In genomic region chr12:12032771-12033588, GRCh38 we compare ENCODE assay signal across 8 cellular contexts. TPM values are rescaled to one million over a fixed set of nuclear protein-coding genes. Genes with fewer than 3 reads are reported as not detected.
A peak's percentile ranks its signal among the peaks of the same experiment; 100 is the strongest.
DNase-seq lines count a peak whose midpoint lies in the region; ATAC-seq and TF ChIP-seq lines count a peak whose summit lies in the region.

No MANE protein-coding gene starts in this region.

- no peaks in the 10 kb centered on the region for H3K36me3 Mint-ChIP-seq in CD4-positive, CD25-positive, alpha-beta regulatory T cell

- H3K4me1 Mint-ChIP-seq in CD4-positive, CD25-positive, alpha-beta regulatory T cell = peaks cover 0 to 22% (median 5%) of the 10 kb centered on the region in 4 donors

- DNase-seq in CD4-positive, CD25-positive, alpha-beta regulatory T cell = peak; percentile 53 to 82 (median 72)
- DNase-seq in HFF-Myc (ENCODE audit: extremely low read depth, low read depth) = peak; percentile 73
- peak; percentile 80 for DNase-seq in NCI-H345 (lab: John Stamatoyannopoulos, UW)
- DNase-seq in activated CD4-positive, alpha-beta T cell treated with anti-CD3 and anti-CD28 coated beads for 48 hours = peak; percentile 78
- DNase-seq in dedifferentiated amniotic fluid mesenchymal stem cell (ENCODE audit: extremely low spot score) = peak; percentile 78
- DNase-seq in left colon = peak; percentile 82 to 88
- peak; percentile 65 to 66 for DNase-seq in stimulated activated CD4-positive, alpha-beta T cell treated with anti-CD3 and anti-CD28 coated beads, Interleukin-1b, Interleukin-23, amount 100 ng/mL, for 4 hours (ENCODE audit: low read depth in 2 of 2)

- intact Hi-C loops in left colon (cut with DNase I, micrococcal nuclease) = loop anchor here (2.0 to 10.0 kb wide), 2 partner anchors 448 to 452 kb away; no protein-coding TSS in a partner anchor

- no peaks in the 10 kb centered on the region for H3K9me3 ChIP-seq in CD4-positive, CD25-positive, alpha-beta regulatory T cell (ENCODE audit: control insufficient read depth in 2 of 2, low read length in 2 of 2)

- H3K27me3 Mint-ChIP-seq in CD4-positive, CD25-positive, alpha-beta regulatory T cell = peaks cover 9% of the 10 kb centered on the region

- peak overlapping the region; percentile 83 for H3K4me3 ChIP-seq in CD4-positive, CD25-positive, alpha-beta regulatory T cell (ENCODE audit: low read depth, low read length)
- peak overlapping the region; percentile 37 for H3K4me3 ChIP-seq in HFF-Myc (replicated peaks; ENCODE audit: low read depth, low read length)

- peak; percentile 84 for TF ChIP-seq CTCF in HFF-Myc (IDR thresholded peaks at IDR 0.05; ENCODE audit: low read depth, low read length, missing control alignments)

- H3K9me3 Mint-ChIP-seq in CD4-positive, CD25-positive, alpha-beta regulatory T cell = no peaks in the 10 kb centered on the region

- H3K4me1 ChIP-seq in CD4-positive, CD25-positive, alpha-beta regulatory T cell (ENCODE audit: control insufficient read depth, insufficient read depth, low read length, poor library complexity, severe bottlenecking) = peaks cover 10% of the 10 kb centered on the region

- ATAC-seq in CD4-positive, CD25-positive, alpha-beta regulatory T cell (ENCODE audit: low read depth in 2 of 2) = peak; percentile 64 to 73
- ATAC-seq in left colon (peak; percentile 86), GM18861 (IDR thresholded peaks at IDR 0.05; ENCODE audit: unreplicated experiment) (no peak)

- peak overlapping the region; percentile 77 to 92 (median 84) for H3K4me3 Mint-ChIP-seq in CD4-positive, CD25-positive, alpha-beta regulatory T cell

- no peak overlapping the region for H3K27ac ChIP-seq in CD4-positive, CD25-positive, alpha-beta regulatory T cell (ENCODE audit: insufficient read depth, low read length, poor library complexity, severe bottlenecking)

- no peaks in the 10 kb centered on the region for H3K27me3 ChIP-seq in CD4-positive, CD25-positive, alpha-beta regulatory T cell (ENCODE audit: control insufficient read depth, insufficient read depth, low read length)

- H3K27ac Mint-ChIP-seq in CD4-positive, CD25-positive, alpha-beta regulatory T cell = peak overlapping the region; percentile 26 to 78 (median 74)

- no peaks in the 10 kb centered on the region for H3K36me3 ChIP-seq in CD4-positive, CD25-positive, alpha-beta regulatory T cell (ENCODE audit: control insufficient read depth, insufficient read depth, low read length)

RNA-seq across cellular contexts. Expression of gene BCL2L14, which starts 37.8 kb away (rescaled TPM):
- total RNA-seq in CD4-positive, CD25-positive, alpha-beta regulatory T cell = 6.8 TPM
- 1 to 10 TPM in 3 of 4 donors, under 1 TPM in 1; 0.74 to 2.0 (median 1.5) TPM for polyA plus RNA-seq in CD4-positive, CD25-positive, alpha-beta regulatory T cell
- total RNA-seq in left colon = 10 to 100 TPM; 54.4 to 57.6 TPM
